ENCODE assay signal across 9 cellular contexts in genomic region chr15:28885289-28885629, GRCh38. TPM values are rescaled to one million over a fixed set of nuclear protein-coding genes. Genes with fewer than 3 reads are reported as not detected.
A peak's percentile ranks its signal among the peaks of the same experiment; 100 is the strongest.
DNase-seq lines count a peak whose midpoint lies in the region; ATAC-seq lines count a peak whose summit lies in the region.
"Had no signal": no experiment of that assay in that cellular context is flagged by ENCODE, and none has a peak within 500 bp of the region (broad histone marks: within the 10 kb centered on the region; RNA-seq: fewer than 3 reads in every experiment).

No MANE protein-coding gene starts in this region.

- peak; percentile 34 for DNase-seq in NCI-H2171 treated with DMSO at 0.1 percent for 48 hours (lab: John Stamatoyannopoulos, UW)
- DNase-seq in NCI-H2171 (lab: John Stamatoyannopoulos, UW) = no peak
- DNase-seq in activated T-helper 1 cell treated with anti-CD3 and anti-CD28 coated beads, Interleukin-12 subunit alpha, Interleukin-12 subunit beta, Interleukin-2, Interleukin-4 antibody, amounts not matched to agents 30 ng/mL and 10 ng/mL and 1 ng/mL, durations not matched to agents 14 hours and 24 hours and 36 hours (ENCODE audit: low spot score) = no peak
- no peak for DNase-seq in iPS DF 6.9 (ENCODE audit: low read depth, low spot score)
- peak; percentile 37 for DNase-seq in stimulated activated naive CD8-positive, alpha-beta T cell treated with anti-CD3 and anti-CD28 coated beads, Interleukin-15, Interleukin-2, amounts not matched to agents 100 U/mL and 50 U/mL, for 24 hours
- no peak for DNase-seq in kidney tubule cell (ENCODE audit: low spot score)
- DNase-seq: NCI-H526 treated with DMSO at 0.1 percent for 48 hours had no signal

- no CpG with 5 or more reads among the region's 24 CpGs for WGBS in iPS DF 6.9 (ENCODE audit: insufficient coverage, insufficient read length)

- ATAC-seq in stimulated activated naive CD8-positive, alpha-beta T cell treated with anti-CD3 and anti-CD28 coated beads, Interleukin-15, Interleukin-2, amounts not matched to agents 100 U/mL and 50 U/mL, for 24 hours = no peak
- no peak for ATAC-seq in GM19023 (IDR thresholded peaks at IDR 0.05; ENCODE audit: unreplicated experiment)
- no peak for ATAC-seq in HG02885 (IDR thresholded peaks at IDR 0.05; ENCODE audit: poor library complexity, unreplicated experiment)

- H3K4me3 ChIP-seq in iPS DF 6.9 (ENCODE audit: low read length) = peak overlapping the region; percentile 58; the same call in 1 of the 2 replicates

- peak overlapping the region; percentile 42 for H3K4me3 Mint-ChIP-seq in activated T-helper 1 cell treated with anti-CD3 and anti-CD28 coated beads, Interleukin-12 subunit alpha, Interleukin-12 subunit beta, Interleukin-2, Interleukin-4 antibody, amounts not matched to agents 30 ng/mL and 10 ng/mL and 1 ng/mL, durations not matched to agents 14 hours and 24 hours and 36 hours

- H3K36me3 Mint-ChIP-seq in activated T-helper 1 cell treated with anti-CD3 and anti-CD28 coated beads, Interleukin-12 subunit alpha, Interleukin-12 subunit beta, Interleukin-2, Interleukin-4 antibody, amounts not matched to agents 30 ng/mL and 10 ng/mL and 1 ng/mL, durations not matched to agents 14 hours and 24 hours and 36 hours (ENCODE audit: low read depth) = peaks cover 2% of the 10 kb centered on the region

- intact Hi-C loops in activated T-helper 1 cell treated with anti-CD3 and anti-CD28 coated beads, Interleukin-12 subunit alpha, Interleukin-12 subunit beta, Interleukin-2, Interleukin-4 antibody, amounts not matched to agents 30 ng/mL and 10 ng/mL and 1 ng/mL, durations not matched to agents 14 hours and 24 hours and 36 hours (cut with micrococcal nuclease) = no loop called here

- no peaks in the 10 kb centered on the region; the same call in 1 of the 2 replicates for H3K36me3 ChIP-seq in iPS DF 6.9 (ENCODE audit: control insufficient read depth, insufficient read depth, low read length)

- H3K27ac Mint-ChIP-seq in activated T-helper 1 cell treated with anti-CD3 and anti-CD28 coated beads, Interleukin-12 subunit alpha, Interleukin-12 subunit beta, Interleukin-2, Interleukin-4 antibody, amounts not matched to agents 30 ng/mL and 10 ng/mL and 1 ng/mL, durations not matched to agents 14 hours and 24 hours and 36 hours = no peak overlapping the region

- peaks cover 11% of the 10 kb centered on the region; the same call in 1 of the 2 replicates for H3K27me3 ChIP-seq in iPS DF 6.9 (ENCODE audit: control insufficient read depth, insufficient read depth, low read length)

- H3K27me3 Mint-ChIP-seq in activated T-helper 1 cell treated with anti-CD3 and anti-CD28 coated beads, Interleukin-12 subunit alpha, Interleukin-12 subunit beta, Interleukin-2, Interleukin-4 antibody, amounts not matched to agents 30 ng/mL and 10 ng/mL and 1 ng/mL, durations not matched to agents 14 hours and 24 hours and 36 hours (ENCODE audit: insufficient read depth) = peaks cover 46% of the 10 kb centered on the region

- no peaks in the 10 kb centered on the region for H3K9me3 Mint-ChIP-seq in activated T-helper 1 cell treated with anti-CD3 and anti-CD28 coated beads, Interleukin-12 subunit alpha, Interleukin-12 subunit beta, Interleukin-2, Interleukin-4 antibody, amounts not matched to agents 30 ng/mL and 10 ng/mL and 1 ng/mL, durations not matched to agents 14 hours and 24 hours and 36 hours

- no peak overlapping the region for H3K27ac ChIP-seq in iPS DF 6.9 (ENCODE audit: low read length)

- H3K9me3 ChIP-seq in iPS DF 6.9 (ENCODE audit: control insufficient read depth, insufficient read depth, low read length) = no peaks in the 10 kb centered on the region

- H3K4me1 Mint-ChIP-seq in activated T-helper 1 cell treated with anti-CD3 and anti-CD28 coated beads, Interleukin-12 subunit alpha, Interleukin-12 subunit beta, Interleukin-2, Interleukin-4 antibody, amounts not matched to agents 30 ng/mL and 10 ng/mL and 1 ng/mL, durations not matched to agents 14 hours and 24 hours and 36 hours (ENCODE audit: low read depth) = peaks cover 6% of the 10 kb centered on the region

- peaks cover 4% of the 10 kb centered on the region; the same call in 1 of the 2 replicates for H3K4me1 ChIP-seq in iPS DF 6.9 (ENCODE audit: control insufficient read depth, insufficient read depth, low read length)

RNA-seq across cellular contexts. Expression of gene APBA2, which starts 0.5 kb away (rescaled TPM):
- total RNA-seq in activated T-helper 1 cell treated with anti-CD3 and anti-CD28 coated beads, Interleukin-12 subunit alpha, Interleukin-12 subunit beta, Interleukin-2, Interleukin-4 antibody, amounts not matched to agents 30 ng/mL and 10 ng/mL and 1 ng/mL, durations not matched to agents 14 hours and 24 hours and 36 hours = 0.80 and 0.86 TPM in 2 replicates

RNA-seq across cellular contexts. Expression of gene GOLGA6L7, which starts 36.8 kb away (rescaled TPM):
- total RNA-seq in activated T-helper 1 cell treated with anti-CD3 and anti-CD28 coated beads, Interleukin-12 subunit alpha, Interleukin-12 subunit beta, Interleukin-2, Interleukin-4 antibody, amounts not matched to agents 30 ng/mL and 10 ng/mL and 1 ng/mL, durations not matched to agents 14 hours and 24 hours and 36 hours = not detected in 2 replicates

Comparison
In these comparisons a context has a peak if more than half of its experiments do, and no peak if none do; other contexts are left out.
1. DNase-seq: peak in NCI-H2171 treated with DMSO at 0.1 percent for 48 hours (single experiment) and stimulated activated naive CD8-positive, alpha-beta T cell treated with anti-CD3 and anti-CD28 coated beads, Interleukin-15, Interleukin-2, amounts not matched to agents 100 U/mL and 50 U/mL, for 24 hours (single experiment); none in NCI-H2171 (single experiment), activated T-helper 1 cell treated with anti-CD3 and anti-CD28 coated beads, Interleukin-12 subunit alpha, Interleukin-12 subunit beta, Interleukin-2, Interleukin-4 antibody, amounts not matched to agents 30 ng/mL and 10 ng/mL and 1 ng/mL, durations not matched to agents 14 hours and 24 hours and 36 hours (single experiment), iPS DF 6.9 (single experiment) and kidney tubule cell (single experiment).